ENCODE assay signal across 1 cellular context in genomic region chr12:2083561-2083960, GRCh38.
TF ChIP-seq lines count a peak whose summit lies in the region.

No MANE protein-coding gene starts in this region.

TF ChIP-seq in IMR-90, 13 proteins besides CTCF, POLR2A, EP300 and RAD21 (continued from another document):
- TF ChIP-seq, protein P1, sequence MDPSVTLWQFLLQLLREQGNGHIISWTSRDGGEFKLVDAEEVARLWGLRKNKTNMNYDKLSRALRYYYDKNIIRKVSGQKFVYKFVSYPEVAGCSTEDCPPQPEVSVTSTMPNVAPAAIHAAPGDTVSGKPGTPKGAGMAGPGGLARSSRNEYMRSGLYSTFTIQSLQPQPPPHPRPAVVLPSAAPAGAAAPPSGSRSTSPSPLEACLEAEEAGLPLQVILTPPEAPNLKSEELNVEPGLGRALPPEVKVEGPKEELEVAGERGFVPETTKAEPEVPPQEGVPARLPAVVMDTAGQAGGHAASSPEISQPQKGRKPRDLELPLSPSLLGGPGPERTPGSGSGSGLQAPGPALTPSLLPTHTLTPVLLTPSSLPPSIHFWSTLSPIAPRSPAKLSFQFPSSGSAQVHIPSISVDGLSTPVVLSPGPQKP (IDR thresholded peaks at IDR 0.05; ENCODE audit: borderline replicate concordance, low read depth, low read length): no peak
- TF ChIP-seq CHD1 (IDR thresholded peaks at IDR 0.05; ENCODE audit: low read depth, low read length) (no peak), MAZ (IDR thresholded peaks at IDR 0.05; ENCODE audit: borderline replicate concordance, low read depth, low read length) (no peak), SMC3 (IDR thresholded peaks at IDR 0.05; ENCODE audit: low read depth, low read length) (no peak), MAFK (IDR thresholded peaks at IDR 0.05; ENCODE audit: low read depth, low read length) (no peak)
TF ChIP-seq in IMR-90: peak in this region for 0.
